Comparison of ENCODE assay signal across 8 cellular contexts in genomic region chr12:49088190-49088931, GRCh38. TPM values are rescaled to one million over a fixed set of nuclear protein-coding genes. Genes with fewer than 3 reads are reported as not detected.
A peak's percentile ranks its signal among the peaks of the same experiment; 100 is the strongest.
DNase-seq lines count a peak whose midpoint lies in the region; TF ChIP-seq lines count a peak whose summit lies in the region.

No MANE protein-coding gene starts in this region.

- H3K27me3 Mint-ChIP-seq in activated naive CD4-positive, alpha-beta T cell treated with anti-CD3 and anti-CD28 coated beads, Interleukin-2, amount 10 ng/mL, durations not matched to agents 7 days and 5 days: peaks cover 77% of the 10 kb centered on the region
- H3K27me3 Mint-ChIP-seq in type B pancreatic cell: peaks cover 77% of the 10 kb centered on the region

- no peaks in the 10 kb centered on the region for H3K9me3 Mint-ChIP-seq in activated naive CD4-positive, alpha-beta T cell treated with anti-CD3 and anti-CD28 coated beads, Interleukin-2, amount 10 ng/mL, durations not matched to agents 7 days and 5 days
- H3K9me3 Mint-ChIP-seq in type B pancreatic cell: no peaks in the 10 kb centered on the region

- no peaks in the 10 kb centered on the region for H3K79me2 ChIP-seq in trophoblast cell (ENCODE audit: control insufficient read depth, insufficient read depth, low read length, poor library complexity)

- DNase-seq in EL (peak; percentile 88), HEK293T (ENCODE audit: extremely low spot score) (peak; percentile 86), NB4 (ENCODE audit: low read depth) (peak; percentile 93), SJCRH30 (peak; percentile 94 to 99), globus pallidus (ENCODE audit: low spot score) (peak; percentile 89), trophoblast cell (peak; percentile 80 to 88), type B pancreatic cell (ENCODE audit: extremely low spot score, unreplicated experiment) (peak; percentile 76)
- DNase-seq in activated naive CD4-positive, alpha-beta T cell treated with anti-CD3 and anti-CD28 coated beads, Interleukin-2, amount 10 ng/mL, durations not matched to agents 7 days and 5 days: peak; percentile 76

- H4K12ac ChIP-seq in trophoblast cell (ENCODE audit: low read depth, low read length): no peak overlapping the region

- H3K18ac ChIP-seq in trophoblast cell (ENCODE audit: low read length): no peak overlapping the region

- no peak overlapping the region for H4K91ac ChIP-seq in trophoblast cell (ENCODE audit: low read depth, low read length)

- no peak overlapping the region for H2AFZ ChIP-seq in trophoblast cell (ENCODE audit: insufficient read depth, low read length, poor library complexity)

- H3K14ac ChIP-seq in trophoblast cell (ENCODE audit: low read length): no peak overlapping the region

- H4K8ac ChIP-seq in trophoblast cell (ENCODE audit: low read depth, low read length): no peak overlapping the region

- peaks cover 62% of the 10 kb centered on the region for H3K4me1 Mint-ChIP-seq in activated naive CD4-positive, alpha-beta T cell treated with anti-CD3 and anti-CD28 coated beads, Interleukin-2, amount 10 ng/mL, durations not matched to agents 7 days and 5 days
- H3K4me1 Mint-ChIP-seq in type B pancreatic cell (ENCODE audit: unreplicated experiment): peaks cover 4% of the 10 kb centered on the region

- H3K4me1 ChIP-seq in SJCRH30 (peaks cover 10% of the 10 kb centered on the region), trophoblast cell (ENCODE audit: control insufficient read depth in 1 of 2, insufficient read depth in 2 of 2, low read length in 2 of 2) (peaks cover 6 to 19% of the 10 kb centered on the region in 2 experiments)

- H3K79me1 ChIP-seq in trophoblast cell (ENCODE audit: low read length): no peaks in the 10 kb centered on the region

- peak overlapping the region; percentile 25 for H3K4me3 ChIP-seq in NB4 (ENCODE audit: low read depth, low read length)
- peak overlapping the region; percentile 34 for H3K4me3 ChIP-seq in SJCRH30
- H3K4me3 ChIP-seq in trophoblast cell (ENCODE audit: low read depth, low read length): no peak overlapping the region

- CTCF ChIA-PET in HEK293T (lab: Yijun Ruan, JAX): interaction anchor here (0.6 to 3.3 kb wide), 31 partner anchors 8 to 730 kb away, joined by 3 to 57 read pairs (median 6); partner anchors contain the start of genes DDN, LMBR1L, RHEBL1 and TUBA1B
- CTCF ChIA-PET in activated naive CD4-positive, alpha-beta T cell treated with anti-CD3 and anti-CD28 coated beads, Interleukin-2, amount 10 ng/mL, durations not matched to agents 7 days and 5 days (lab: Charles Lee): interaction anchor here (0.7 to 11.1 kb wide), 25 partner anchors 9 to 253 kb away, joined by 3 to 162 read pairs (median 5); partner anchors contain the start of genes PRPH, RHEBL1 and TUBA1A

- H3K9ac ChIP-seq in trophoblast cell (ENCODE audit: low read length): no peak overlapping the region

- H3K4me3 Mint-ChIP-seq in activated naive CD4-positive, alpha-beta T cell treated with anti-CD3 and anti-CD28 coated beads, Interleukin-2, amount 10 ng/mL, durations not matched to agents 7 days and 5 days: no peak overlapping the region
- peak overlapping the region; percentile 67 for H3K4me3 Mint-ChIP-seq in type B pancreatic cell

- no peak overlapping the region for H3K23ac ChIP-seq in trophoblast cell (ENCODE audit: low read length)

- H3K36me3 ChIP-seq in SJCRH30 (no peaks in the 10 kb centered on the region), trophoblast cell (ENCODE audit: control insufficient read depth in 1 of 2, insufficient read depth in 2 of 2, low read length in 2 of 2) (no peaks in the 10 kb centered on the region)

- H3K36me3 Mint-ChIP-seq in activated naive CD4-positive, alpha-beta T cell treated with anti-CD3 and anti-CD28 coated beads, Interleukin-2, amount 10 ng/mL, durations not matched to agents 7 days and 5 days: peaks cover 2% of the 10 kb centered on the region
- H3K36me3 Mint-ChIP-seq in type B pancreatic cell: no peaks in the 10 kb centered on the region

- H2BK12ac ChIP-seq in trophoblast cell (ENCODE audit: low read length): no peak overlapping the region

- H3K27ac ChIP-seq in SJCRH30 (no peak overlapping the region), trophoblast cell (ENCODE audit: low read depth, low read length) (no peak overlapping the region)

- H3K4me2 ChIP-seq in trophoblast cell (ENCODE audit: low read length): peak overlapping the region; percentile 6

- H2BK5ac ChIP-seq in trophoblast cell (ENCODE audit: low read depth, low read length, poor library complexity): no peak overlapping the region

- no peak for TF ChIP-seq POLR2A in NB4 (IDR thresholded peaks at IDR 0.05; ENCODE audit: extremely low read depth, insufficient read length)

- POLR2A ChIA-PET in HEK293T (lab: Yijun Ruan, JAX): interaction anchor here (0.9 to 3.3 kb wide), 8 partner anchors 8 to 43 kb away, joined by 3 to 28 read pairs (median 6); partner anchors contain the start of genes LMBR1L, RHEBL1 and TUBA1B

- no peak overlapping the region for H3K4ac ChIP-seq in trophoblast cell (ENCODE audit: low read depth, low read length)

- H2AK5ac ChIP-seq in trophoblast cell (ENCODE audit: low read length): no peak overlapping the region

- no CpG with 5 or more reads among the region's 18 CpGs for WGBS in trophoblast cell (ENCODE audit: extremely low coverage, insufficient coverage, insufficient read length)

- no peak overlapping the region for H3K27ac Mint-ChIP-seq in activated naive CD4-positive, alpha-beta T cell treated with anti-CD3 and anti-CD28 coated beads, Interleukin-2, amount 10 ng/mL, durations not matched to agents 7 days and 5 days
- no peak overlapping the region for H3K27ac Mint-ChIP-seq in type B pancreatic cell

- H3K9me3 ChIP-seq in SJCRH30 (replicated peaks) (peaks cover 6% of the 10 kb centered on the region; the same call in 1 of the 2 replicates), trophoblast cell (ENCODE audit: insufficient read depth, low read depth, low read length) (peaks cover 2% of the 10 kb centered on the region)

- no peak overlapping the region for H2BK120ac ChIP-seq in trophoblast cell (ENCODE audit: insufficient read depth, low read length, poor library complexity)

- TF ChIP-seq CTCF in NB4 (IDR thresholded peaks at IDR 0.05; ENCODE audit: low read depth, low read length) (peak; percentile 92), type B pancreatic cell (conservative IDR thresholded peaks at IDR 0.05) (peak; percentile 94)

- H3K27me3 ChIP-seq in SJCRH30: no peaks in the 10 kb centered on the region
- peaks cover 48% of the 10 kb centered on the region for H3K27me3 ChIP-seq in trophoblast cell (ENCODE audit: insufficient read depth, low read length)

TF ChIP-seq in HEK293T, 16 proteins besides CTCF, POLR2A, EP300 and RAD21:
- TF ChIP-seq FOXK2 (IDR thresholded peaks at IDR 0.05): no peak
- TF ChIP-seq BHLHE40 (IDR thresholded peaks at IDR 0.05; ENCODE audit: borderline replicate concordance): no peak

RNA-seq across cellular contexts. Expression of gene DHH, which starts 6.2 kb away (rescaled TPM):
- total RNA-seq in SJCRH30 (2014; rRNA removed; shearing (Covaris generic)): 0.04 and 0.13 TPM in 2 replicates
- 0.11 and 0.12 TPM in 2 replicates for polyA plus RNA-seq in trophoblast cell (2013)
- total RNA-seq in type B pancreatic cell (ENCODE audit: low replicate concordance): 0.56 TPM in 1 of 2 replicates, not detected in the other

RNA-seq across cellular contexts. Expression of gene RHEBL1, which starts 18.6 kb away (rescaled TPM):
- total RNA-seq in SJCRH30 (2014; rRNA removed; shearing (Covaris generic)): 8.8 and 9.0 TPM in 2 replicates
- 0.89 and 1.0 TPM in 2 replicates for polyA plus RNA-seq in trophoblast cell (2013)
- 0.88 and 1.8 TPM in 2 replicates for total RNA-seq in type B pancreatic cell (ENCODE audit: low replicate concordance)

RNA-seq across cellular contexts. Expression of gene LMBR1L, which starts 22.3 kb away (rescaled TPM):
- total RNA-seq in SJCRH30 (2014; rRNA removed; shearing (Covaris generic)): 17.8 and 28.9 TPM in 2 replicates
- 29.4 and 33.5 TPM in 2 replicates for polyA plus RNA-seq in trophoblast cell (2013)
- total RNA-seq in type B pancreatic cell (ENCODE audit: low replicate concordance): 101 and 105 TPM in 2 replicates

RNA-seq across cellular contexts. Expression of gene KMT2D, which starts 27.8 kb away (rescaled TPM):
- total RNA-seq in SJCRH30 (2014; rRNA removed; shearing (Covaris generic)): 30.1 and 31.2 TPM in 2 replicates
- 21.1 and 21.8 TPM in 2 replicates for polyA plus RNA-seq in trophoblast cell (2013)
- total RNA-seq in type B pancreatic cell (ENCODE audit: low replicate concordance): 95.4 and 97.6 TPM in 2 replicates

RNA-seq across cellular contexts. Expression of gene TUBA1B, which starts 42.8 kb away (rescaled TPM):
- total RNA-seq in SJCRH30 (2014; rRNA removed; shearing (Covaris generic)): 5,262 and 5,317 TPM in 2 replicates
- polyA plus RNA-seq in trophoblast cell (2013): 1,793 and 1,895 TPM in 2 replicates
- total RNA-seq in type B pancreatic cell (ENCODE audit: low replicate concordance): 664 and 1,458 TPM in 2 replicates
